ENCODE assay signal across 1 cellular context in the genomic region with DNA sequence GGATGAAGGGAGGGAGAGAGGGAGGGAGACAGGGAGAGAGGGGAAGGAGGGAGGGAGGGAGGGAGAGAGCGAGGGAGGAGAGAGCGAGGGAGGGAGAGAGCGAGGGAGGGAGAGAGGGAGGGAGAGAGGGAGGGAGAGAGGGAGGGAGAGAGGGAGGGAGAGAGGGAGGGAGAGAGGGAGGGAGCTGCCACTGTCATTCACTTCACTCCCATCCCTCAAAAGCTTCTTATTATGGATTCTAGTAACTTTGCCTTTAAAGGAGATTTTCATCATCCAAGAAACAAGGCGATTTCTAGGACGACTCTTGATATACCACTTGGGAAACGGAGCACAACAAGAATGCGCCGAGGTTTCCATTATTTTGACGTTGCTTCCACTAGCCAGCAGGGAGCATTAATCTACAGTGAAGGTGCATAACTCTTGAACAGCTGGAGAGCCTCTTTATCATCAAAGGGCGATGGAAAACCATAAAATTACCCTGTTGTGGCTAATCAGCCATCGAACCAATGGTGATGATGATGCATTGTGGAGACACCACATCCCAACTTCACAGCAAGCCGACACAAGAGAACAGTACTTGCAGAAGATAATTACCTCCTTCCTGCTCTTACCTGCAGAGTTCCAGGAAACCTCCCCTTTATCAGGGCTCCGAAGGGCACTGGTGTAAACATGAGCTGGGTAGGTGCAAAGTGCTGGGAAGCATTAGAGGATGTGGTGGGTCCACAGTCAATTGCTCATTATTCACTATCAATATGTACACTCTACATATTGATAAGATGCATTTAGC.
TF ChIP-seq lines count a peak whose summit lies in the region.

No MANE protein-coding gene starts in this region.

TF ChIP-seq in HepG2, 621 proteins besides CTCF, POLR2A, EP300 and RAD21 (continued from another document and continues in another):
- TF ChIP-seq HNF1A (IDR thresholded peaks at IDR 0.05; ENCODE audit: low read depth) (no peak), HNF1A (CRISPR knock-in tag; IDR thresholded peaks at IDR 0.05; ENCODE audit: borderline replicate concordance) (peak; percentile 28; the same call in 1 of the 2 replicates), THRA (CRISPR knock-in tag; IDR thresholded peaks at IDR 0.05; ENCODE audit: borderline replicate concordance) (peak; percentile 32; the same call in 1 of the 2 replicates), PAXIP1 (CRISPR knock-in tag; conservative IDR thresholded peaks at IDR 0.05) (peak; percentile 21; the same call in 1 of the 2 replicates), TSC22D2 (CRISPR knock-in tag; IDR thresholded peaks at IDR 0.05; ENCODE audit: borderline replicate concordance) (no peak), FOXP4 (CRISPR knock-in tag; IDR thresholded peaks at IDR 0.05) (peak; percentile 45), TEAD3 (CRISPR knock-in tag; optimal IDR thresholded peaks at IDR 0.05; ENCODE audit: borderline replicate concordance) (peak; percentile 37), NCOA2 (CRISPR knock-in tag; IDR thresholded peaks at IDR 0.05) (peak; percentile 62), SPEN (CRISPR knock-in tag; IDR thresholded peaks at IDR 0.05; ENCODE audit: low read depth) (no peak), FOXP1 (IDR thresholded peaks at IDR 0.05) (no peak), FOXP1 (CRISPR knock-in tag; IDR thresholded peaks at IDR 0.05) (0 out of 2 replicates have a peak, but pooled peaks have one; percentile 34), SOX6 (IDR thresholded peaks at IDR 0.05) (no peak), SOX6 (CRISPR knock-in tag; IDR thresholded peaks at IDR 0.05) (peak; percentile 35; the same call in 1 of the 2 replicates), FOXA1 (IDR thresholded peaks at IDR 0.05) (no peak), FOXA1 (CRISPR knock-in tag; IDR thresholded peaks at IDR 0.05) (peak; percentile 71), SAP130 (CRISPR knock-in tag; IDR thresholded peaks at IDR 0.05; ENCODE audit: low read depth) (0 out of 2 replicates have a peak, but pooled peaks have one; percentile 14), PCBP1 (IDR thresholded peaks at IDR 0.05; ENCODE audit: borderline replicate concordance, low read depth, low read length) (0 out of 2 replicates have a peak, but pooled peaks have one; percentile 71), GLI4 (CRISPR knock-in tag; IDR thresholded peaks at IDR 0.05; ENCODE audit: borderline replicate concordance) (no peak), ZNF615 (CRISPR knock-in tag; IDR thresholded peaks at IDR 0.05; ENCODE audit: borderline replicate concordance) (0 out of 2 replicates have a peak, but pooled peaks have one; percentile 36), ZNF430 (CRISPR knock-in tag; IDR thresholded peaks at IDR 0.05) (no peak), HNRNPK (IDR thresholded peaks at IDR 0.05; ENCODE audit: low read depth, low read length, poor library complexity, severe bottlenecking) (peak; percentile 98), ZBTB46 (CRISPR knock-in tag; IDR thresholded peaks at IDR 0.05; ENCODE audit: borderline replicate concordance) (no peak), FOXO1 (CRISPR knock-in tag; IDR thresholded peaks at IDR 0.05) (peak; percentile 45; the same call in 1 of the 2 replicates)
- TF ChIP-seq, protein P1, sequence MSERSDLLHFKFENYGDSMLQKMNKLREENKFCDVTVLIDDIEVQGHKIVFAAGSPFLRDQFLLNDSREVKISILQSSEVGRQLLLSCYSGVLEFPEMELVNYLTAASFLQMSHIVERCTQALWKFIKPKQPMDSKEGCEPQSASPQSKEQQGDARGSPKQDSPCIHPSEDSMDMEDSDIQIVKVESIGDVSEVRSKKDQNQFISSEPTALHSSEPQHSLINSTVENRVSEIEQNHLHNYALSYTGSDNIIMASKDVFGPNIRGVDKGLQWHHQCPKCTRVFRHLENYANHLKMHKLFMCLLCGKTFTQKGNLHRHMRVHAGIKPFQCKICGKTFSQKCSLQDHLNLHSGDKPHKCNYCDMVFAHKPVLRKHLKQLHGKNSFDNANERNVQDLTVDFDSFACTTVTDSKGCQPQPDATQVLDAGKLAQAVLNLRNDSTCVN (CRISPR knock-in tag; IDR thresholded peaks at IDR 0.05; ENCODE audit: borderline replicate concordance) = no peak
- TF ChIP-seq, protein P2, sequence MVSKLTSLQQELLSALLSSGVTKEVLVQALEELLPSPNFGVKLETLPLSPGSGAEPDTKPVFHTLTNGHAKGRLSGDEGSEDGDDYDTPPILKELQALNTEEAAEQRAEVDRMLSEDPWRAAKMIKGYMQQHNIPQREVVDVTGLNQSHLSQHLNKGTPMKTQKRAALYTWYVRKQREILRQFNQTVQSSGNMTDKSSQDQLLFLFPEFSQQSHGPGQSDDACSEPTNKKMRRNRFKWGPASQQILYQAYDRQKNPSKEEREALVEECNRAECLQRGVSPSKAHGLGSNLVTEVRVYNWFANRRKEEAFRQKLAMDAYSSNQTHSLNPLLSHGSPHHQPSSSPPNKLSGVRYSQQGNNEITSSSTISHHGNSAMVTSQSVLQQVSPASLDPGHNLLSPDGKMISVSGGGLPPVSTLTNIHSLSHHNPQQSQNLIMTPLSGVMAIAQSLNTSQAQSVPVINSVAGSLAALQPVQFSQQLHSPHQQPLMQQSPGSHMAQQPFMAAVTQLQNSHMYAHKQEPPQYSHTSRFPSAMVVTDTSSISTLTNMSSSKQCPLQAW (CRISPR knock-in tag; IDR thresholded peaks at IDR 0.05) = peak; percentile 41; the same call in 1 of the 2 replicates
- TF ChIP-seq, protein P3, sequence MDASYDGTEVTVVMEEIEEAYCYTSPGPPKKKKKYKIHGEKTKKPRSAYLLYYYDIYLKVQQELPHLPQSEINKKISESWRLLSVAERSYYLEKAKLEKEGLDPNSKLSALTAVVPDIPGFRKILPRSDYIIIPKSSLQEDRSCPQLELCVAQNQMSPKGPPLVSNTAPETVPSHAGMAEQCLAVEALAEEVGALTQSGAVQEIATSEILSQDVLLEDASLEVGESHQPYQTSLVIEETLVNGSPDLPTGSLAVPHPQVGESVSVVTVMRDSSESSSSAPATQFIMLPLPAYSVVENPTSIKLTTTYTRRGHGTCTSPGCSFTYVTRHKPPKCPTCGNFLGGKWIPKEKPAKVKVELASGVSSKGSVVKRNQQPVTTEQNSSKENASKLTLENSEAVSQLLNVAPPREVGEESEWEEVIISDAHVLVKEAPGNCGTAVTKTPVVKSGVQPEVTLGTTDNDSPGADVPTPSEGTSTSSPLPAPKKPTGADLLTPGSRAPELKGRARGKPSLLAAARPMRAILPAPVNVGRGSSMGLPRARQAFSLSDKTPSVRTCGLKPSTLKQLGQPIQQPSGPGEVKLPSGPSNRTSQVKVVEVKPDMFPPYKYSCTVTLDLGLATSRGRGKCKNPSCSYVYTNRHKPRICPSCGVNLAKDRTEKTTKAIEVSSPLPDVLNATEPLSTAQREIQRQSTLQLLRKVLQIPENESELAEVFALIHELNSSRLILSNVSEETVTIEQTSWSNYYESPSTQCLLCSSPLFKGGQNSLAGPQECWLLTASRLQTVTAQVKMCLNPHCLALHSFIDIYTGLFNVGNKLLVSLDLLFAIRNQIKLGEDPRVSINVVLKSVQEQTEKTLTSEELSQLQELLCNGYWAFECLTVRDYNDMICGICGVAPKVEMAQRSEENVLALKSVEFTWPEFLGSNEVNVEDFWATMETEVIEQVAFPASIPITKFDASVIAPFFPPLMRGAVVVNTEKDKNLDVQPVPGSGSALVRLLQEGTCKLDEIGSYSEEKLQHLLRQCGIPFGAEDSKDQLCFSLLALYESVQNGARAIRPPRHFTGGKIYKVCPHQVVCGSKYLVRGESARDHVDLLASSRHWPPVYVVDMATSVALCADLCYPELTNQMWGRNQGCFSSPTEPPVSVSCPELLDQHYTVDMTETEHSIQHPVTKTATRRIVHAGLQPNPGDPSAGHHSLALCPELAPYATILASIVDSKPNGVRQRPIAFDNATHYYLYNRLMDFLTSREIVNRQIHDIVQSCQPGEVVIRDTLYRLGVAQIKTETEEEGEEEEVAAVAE (CRISPR knock-in tag; IDR thresholded peaks at IDR 0.05; ENCODE audit: borderline replicate concordance) = no peak
